In the genomic region with DNA sequence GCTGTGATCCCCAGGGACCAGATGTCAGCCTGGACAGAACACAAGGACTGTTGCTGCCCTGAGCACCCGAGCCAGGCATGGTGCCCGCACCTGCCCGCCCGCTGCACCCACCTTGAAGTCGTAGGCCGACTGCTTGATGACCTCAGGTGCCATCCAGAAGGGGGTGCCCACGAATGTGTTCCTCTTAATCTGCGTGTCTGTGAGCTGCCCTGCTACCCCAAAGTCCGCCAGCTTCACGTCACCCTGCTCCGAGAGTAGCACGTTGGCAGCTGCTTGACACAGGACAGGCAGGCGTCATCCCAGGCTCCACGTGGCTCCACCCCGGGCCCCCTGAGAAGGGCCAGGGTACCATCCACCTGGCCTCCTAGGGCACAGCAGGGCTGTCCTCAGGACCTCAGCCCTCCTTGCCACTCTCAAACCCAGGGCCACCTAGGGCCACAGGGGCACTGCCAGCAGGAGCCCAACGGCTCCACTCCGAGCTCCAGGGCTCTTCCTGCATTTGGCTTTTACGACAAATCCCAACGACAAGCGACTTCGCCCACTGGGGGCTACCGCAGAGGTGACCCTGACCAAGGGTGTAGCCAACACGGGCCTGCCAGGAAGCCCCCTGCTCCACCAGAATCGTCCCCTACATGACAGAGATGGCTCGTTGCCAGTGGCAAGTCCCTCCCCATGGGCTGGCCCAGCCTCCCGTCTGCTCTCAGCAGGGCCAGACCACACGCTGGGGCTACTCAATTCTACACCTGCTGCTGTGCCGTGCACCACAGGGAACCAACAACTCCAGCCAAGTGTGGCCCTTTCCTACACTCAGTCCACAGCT, we compare ENCODE assay signal across 1 cellular context.
A peak's percentile ranks its signal among the peaks of the same experiment; 100 is the strongest.
TF ChIP-seq lines count a peak whose summit lies in the region.

No MANE protein-coding gene starts in this region.

TF ChIP-seq in HepG2, 621 proteins besides CTCF, POLR2A, EP300 and RAD21 (continued from another document):
- TF ChIP-seq ARID3A (IDR thresholded peaks at IDR 0.05; ENCODE audit: low read depth, low read length) (no peak), HCFC1 (IDR thresholded peaks at IDR 0.05; ENCODE audit: low read depth, low read length) (no peak), PAF1 (CRISPR knock-in tag; IDR thresholded peaks at IDR 0.05) (0 out of 2 replicates have a peak, but pooled peaks have one; percentile 9), ZNF431 (CRISPR knock-in tag; IDR thresholded peaks at IDR 0.05; ENCODE audit: borderline replicate concordance, low read depth) (no peak), KMT2B (CRISPR knock-in tag; IDR thresholded peaks at IDR 0.05) (no peak), ZBTB21 (CRISPR knock-in tag; IDR thresholded peaks at IDR 0.05) (no peak), HMG20B (CRISPR knock-in tag; conservative IDR thresholded peaks at IDR 0.05) (no peak), ZNF570 (CRISPR knock-in tag; IDR thresholded peaks at IDR 0.05; ENCODE audit: borderline replicate concordance) (no peak), SNAI1 (CRISPR knock-in tag; IDR thresholded peaks at IDR 0.05; ENCODE audit: borderline replicate concordance) (no peak), MBNL3 (CRISPR knock-in tag; conservative IDR thresholded peaks at IDR 0.05) (no peak), ZFP36L2 (CRISPR knock-in tag; IDR thresholded peaks at IDR 0.05) (no peak), AGO2 (optimal IDR thresholded peaks at IDR 0.05; ENCODE audit: low read depth, low read length) (peak; percentile 89), ZSCAN5A (CRISPR knock-in tag; IDR thresholded peaks at IDR 0.05; ENCODE audit: borderline replicate concordance) (no peak), AKAP8 (CRISPR knock-in tag; IDR thresholded peaks at IDR 0.05) (peak; percentile 66; the same call in 1 of the 2 replicates), IRF2 (CRISPR knock-in tag; IDR thresholded peaks at IDR 0.05) (no peak), ETS1 (CRISPR knock-in tag; IDR thresholded peaks at IDR 0.05) (no peak), DNMT1 (CRISPR knock-in tag; IDR thresholded peaks at IDR 0.05) (no peak), ZNF768 (CRISPR knock-in tag; IDR thresholded peaks at IDR 0.05) (no peak), PHF5A (CRISPR knock-in tag; IDR thresholded peaks at IDR 0.05; ENCODE audit: low read depth, unreplicated experiment) (no peak), NFRKB (IDR thresholded peaks at IDR 0.05) (no peak), ZNF841 (CRISPR knock-in tag; IDR thresholded peaks at IDR 0.05; ENCODE audit: borderline replicate concordance) (no peak), ZNF543 (CRISPR knock-in tag; IDR thresholded peaks at IDR 0.05) (no peak), POLR2G (IDR thresholded peaks at IDR 0.05; ENCODE audit: low read depth, low read length) (peak; percentile 59), ZNF281 (CRISPR knock-in tag; IDR thresholded peaks at IDR 0.05; ENCODE audit: borderline replicate concordance) (no peak), TP53 (CRISPR knock-in tag; conservative IDR thresholded peaks at IDR 0.05) (no peak), SOX13 (IDR thresholded peaks at IDR 0.05) (no peak), SOX13 (CRISPR knock-in tag; conservative IDR thresholded peaks at IDR 0.05 in 1 of 2, IDR thresholded peaks at IDR 0.05 in 1 of 2) (no peak), ZNF225 (CRISPR knock-in tag; IDR thresholded peaks at IDR 0.05) (0 out of 2 replicates have a peak, but pooled peaks have one; percentile 38), CENPX (CRISPR knock-in tag; IDR thresholded peaks at IDR 0.05) (no peak), BHLHE40 (IDR thresholded peaks at IDR 0.05; ENCODE audit: low read length) (no peak), CEBPB (IDR thresholded peaks at IDR 0.05; ENCODE audit: borderline replicate concordance, low read depth, low read length) (no peak), TAF15 (IDR thresholded peaks at IDR 0.05; ENCODE audit: low read depth, low read length, poor library complexity, severe bottlenecking) (peak; percentile 38)
- TF ChIP-seq, protein P1, sequence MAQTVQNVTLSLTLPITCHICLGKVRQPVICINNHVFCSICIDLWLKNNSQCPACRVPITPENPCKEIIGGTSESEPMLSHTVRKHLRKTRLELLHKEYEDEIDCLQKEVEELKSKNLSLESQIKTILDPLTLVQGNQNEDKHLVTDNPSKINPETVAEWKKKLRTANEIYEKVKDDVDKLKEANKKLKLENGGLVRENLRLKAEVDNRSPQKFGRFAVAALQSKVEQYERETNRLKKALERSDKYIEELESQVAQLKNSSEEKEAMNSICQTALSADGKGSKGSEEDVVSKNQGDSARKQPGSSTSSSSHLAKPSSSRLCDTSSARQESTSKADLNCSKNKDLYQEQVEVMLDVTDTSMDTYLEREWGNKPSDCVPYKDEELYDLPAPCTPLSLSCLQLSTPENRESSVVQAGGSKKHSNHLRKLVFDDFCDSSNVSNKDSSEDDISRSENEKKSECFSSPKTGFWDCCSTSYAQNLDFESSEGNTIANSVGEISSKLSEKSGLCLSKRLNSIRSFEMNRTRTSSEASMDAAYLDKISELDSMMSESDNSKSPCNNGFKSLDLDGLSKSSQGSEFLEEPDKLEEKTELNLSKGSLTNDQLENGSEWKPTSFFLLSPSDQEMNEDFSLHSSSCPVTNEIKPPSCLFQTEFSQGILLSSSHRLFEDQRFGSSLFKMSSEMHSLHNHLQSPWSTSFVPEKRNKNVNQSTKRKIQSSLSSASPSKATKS (CRISPR knock-in tag; IDR thresholded peaks at IDR 0.05) = no peak
